1 cellular context compared by ENCODE assay signal in the genomic region with DNA sequence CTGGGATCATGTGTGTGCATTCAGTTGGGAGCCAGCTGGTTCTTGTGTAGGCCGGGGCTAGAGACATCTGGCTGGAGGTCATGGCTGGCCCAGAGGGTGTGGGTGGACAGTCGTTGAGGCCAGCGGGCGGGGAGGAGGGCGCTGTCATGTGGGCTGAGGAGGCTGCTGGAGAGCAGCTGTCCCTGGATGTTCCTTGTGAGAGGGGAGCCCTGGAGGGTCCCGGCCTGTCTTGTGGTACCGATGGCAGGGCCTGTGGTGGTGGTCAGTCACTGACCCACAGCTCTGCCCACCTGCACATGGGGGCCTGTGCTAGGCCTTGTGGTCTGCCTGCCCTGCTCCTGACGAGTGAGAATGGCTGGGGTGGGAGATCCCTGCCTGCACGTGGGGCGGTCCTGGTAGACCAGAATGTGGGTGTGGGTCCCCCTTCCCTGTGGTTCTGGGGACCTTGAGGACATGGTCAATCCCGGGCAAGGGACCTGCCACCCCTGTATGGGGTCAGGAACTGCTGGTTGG.
A peak's percentile ranks its signal among the peaks of the same experiment; 100 is the strongest.
TF ChIP-seq lines count a peak whose summit lies in the region.

No MANE protein-coding gene starts in this region.

TF ChIP-seq in K562, 482 proteins besides CTCF, POLR2A, EP300 and RAD21:
- TF ChIP-seq, protein P1, sequence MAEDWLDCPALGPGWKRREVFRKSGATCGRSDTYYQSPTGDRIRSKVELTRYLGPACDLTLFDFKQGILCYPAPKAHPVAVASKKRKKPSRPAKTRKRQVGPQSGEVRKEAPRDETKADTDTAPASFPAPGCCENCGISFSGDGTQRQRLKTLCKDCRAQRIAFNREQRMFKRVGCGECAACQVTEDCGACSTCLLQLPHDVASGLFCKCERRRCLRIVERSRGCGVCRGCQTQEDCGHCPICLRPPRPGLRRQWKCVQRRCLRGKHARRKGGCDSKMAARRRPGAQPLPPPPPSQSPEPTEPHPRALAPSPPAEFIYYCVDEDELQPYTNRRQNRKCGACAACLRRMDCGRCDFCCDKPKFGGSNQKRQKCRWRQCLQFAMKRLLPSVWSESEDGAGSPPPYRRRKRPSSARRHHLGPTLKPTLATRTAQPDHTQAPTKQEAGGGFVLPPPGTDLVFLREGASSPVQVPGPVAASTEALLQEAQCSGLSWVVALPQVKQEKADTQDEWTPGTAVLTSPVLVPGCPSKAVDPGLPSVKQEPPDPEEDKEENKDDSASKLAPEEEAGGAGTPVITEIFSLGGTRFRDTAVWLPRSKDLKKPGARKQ (CRISPR knock-in tag; IDR thresholded peaks at IDR 0.05), result no peak
- no peak for TF ChIP-seq PHB2 (IDR thresholded peaks at IDR 0.05; ENCODE audit: low read depth)
- TF ChIP-seq ZNF175 (CRISPR knock-in tag; IDR thresholded peaks at IDR 0.05; ENCODE audit: low read depth), result no peak
- TF ChIP-seq HMGN3 (IDR thresholded peaks at IDR 0.05; ENCODE audit: borderline replicate concordance, extremely low read depth, insufficient read length, low read depth, low read length), result peak; percentile 30
- no peak for TF ChIP-seq ZNF23 (CRISPR knock-in tag; IDR thresholded peaks at IDR 0.05)
- no peak for TF ChIP-seq ZBTB17 (CRISPR knock-in tag; IDR thresholded peaks at IDR 0.05)
- TF ChIP-seq, protein P2, sequence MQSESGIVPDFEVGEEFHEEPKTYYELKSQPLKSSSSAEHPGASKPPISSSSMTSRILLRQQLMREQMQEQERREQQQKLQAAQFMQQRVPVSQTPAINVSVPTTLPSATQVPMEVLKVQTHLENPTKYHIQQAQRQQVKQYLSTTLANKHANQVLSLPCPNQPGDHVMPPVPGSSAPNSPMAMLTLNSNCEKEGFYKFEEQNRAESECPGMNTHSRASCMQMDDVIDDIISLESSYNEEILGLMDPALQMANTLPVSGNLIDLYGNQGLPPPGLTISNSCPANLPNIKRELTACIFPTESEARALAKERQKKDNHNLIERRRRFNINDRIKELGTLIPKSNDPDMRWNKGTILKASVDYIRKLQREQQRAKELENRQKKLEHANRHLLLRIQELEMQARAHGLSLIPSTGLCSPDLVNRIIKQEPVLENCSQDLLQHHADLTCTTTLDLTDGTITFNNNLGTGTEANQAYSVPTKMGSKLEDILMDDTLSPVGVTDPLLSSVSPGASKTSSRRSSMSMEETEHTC (IDR thresholded peaks at IDR 0.05), result no peak
- TF ChIP-seq CBFA2T3 (IDR thresholded peaks at IDR 0.05), result peak; percentile 23; the same call in 1 of the 2 replicates
- 0 out of 2 replicates have a peak, but pooled peaks have one; percentile 7 for TF ChIP-seq SUPT5H (IDR thresholded peaks at IDR 0.05)
- no peak for TF ChIP-seq NFXL1 (CRISPR knock-in tag; IDR thresholded peaks at IDR 0.05)
- no peak for TF ChIP-seq MXI1 (IDR thresholded peaks at IDR 0.05; ENCODE audit: low read depth, low read length)
- TF ChIP-seq RBM39 (optimal IDR thresholded peaks at IDR 0.05; ENCODE audit: low read depth, low read length), result no peak
- TF ChIP-seq EGR1 (conservative IDR thresholded peaks at IDR 0.05), result peak; percentile 64
- no peak for TF ChIP-seq FOXA1 (IDR thresholded peaks at IDR 0.05; ENCODE audit: borderline replicate concordance)
- TF ChIP-seq POLR2G (IDR thresholded peaks at IDR 0.05; ENCODE audit: low read depth, low read length), result peak; percentile 64
- TF ChIP-seq, protein P3, sequence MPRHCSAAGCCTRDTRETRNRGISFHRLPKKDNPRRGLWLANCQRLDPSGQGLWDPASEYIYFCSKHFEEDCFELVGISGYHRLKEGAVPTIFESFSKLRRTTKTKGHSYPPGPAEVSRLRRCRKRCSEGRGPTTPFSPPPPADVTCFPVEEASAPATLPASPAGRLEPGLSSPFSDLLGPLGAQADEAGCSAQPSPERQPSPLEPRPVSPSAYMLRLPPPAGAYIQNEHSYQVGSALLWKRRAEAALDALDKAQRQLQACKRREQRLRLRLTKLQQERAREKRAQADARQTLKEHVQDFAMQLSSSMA (CRISPR knock-in tag; IDR thresholded peaks at IDR 0.05), result no peak
